ENCODE assay signal across 13 cellular contexts in the genomic region with DNA sequence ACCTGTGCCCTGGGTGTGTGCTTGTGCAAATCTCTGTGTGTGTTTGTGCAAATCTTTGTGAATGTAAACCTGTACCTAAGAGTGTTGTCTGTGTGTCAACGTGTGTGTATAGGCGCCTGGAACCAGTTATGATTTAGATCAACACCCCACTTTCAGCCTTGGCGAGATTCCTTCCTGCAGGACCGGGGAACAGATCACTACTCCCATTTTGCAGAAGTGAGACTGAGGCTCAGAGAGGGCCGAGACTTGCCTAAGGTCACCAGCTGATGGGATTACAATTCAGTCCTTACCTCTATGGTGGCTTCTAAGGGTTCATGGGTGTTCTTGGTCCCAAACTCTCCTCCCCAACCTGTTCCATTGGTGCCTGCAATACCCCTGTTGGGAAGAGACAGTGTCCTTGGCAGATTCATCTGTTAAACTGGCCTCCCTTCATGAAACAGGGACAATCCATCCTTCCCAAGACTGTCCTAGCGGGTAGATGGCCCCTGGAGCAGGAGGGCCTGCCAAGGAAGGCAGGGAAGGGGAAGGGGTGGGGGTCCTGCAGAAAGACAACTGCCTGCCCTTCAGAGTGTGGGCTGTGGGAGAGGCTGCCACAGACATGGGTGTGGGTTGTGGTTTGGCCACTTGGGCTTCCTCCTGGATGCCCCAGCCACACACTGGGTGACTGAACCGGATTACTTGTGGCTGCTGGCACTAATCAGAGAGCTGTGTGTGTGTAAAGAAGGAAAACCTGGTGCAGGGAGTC. TPM values are rescaled to one million over a fixed set of nuclear protein-coding genes. Genes with fewer than 3 reads are reported as not detected.
DNase-seq lines count a peak whose midpoint lies in the region; ATAC-seq lines count a peak whose summit lies in the region.
"Had no signal": no experiment of that assay in that cellular context is flagged by ENCODE, and none has a peak within 500 bp of the region (broad histone marks: within the 10 kb centered on the region; RNA-seq: fewer than 3 reads in every experiment).

No MANE protein-coding gene starts in this region.

- H3K27me3 Mint-ChIP-seq in activated CD4-positive, alpha-beta T cell treated with anti-CD3 and anti-CD28 coated beads, Interleukin-2, amount 10 ng/mL, durations not matched to agents 24 days and 14 days: no peaks in the 10 kb centered on the region
- H3K27me3 Mint-ChIP-seq in effector memory CD8-positive, alpha-beta T cell: no peaks in the 10 kb centered on the region

- intact Hi-C loops in activated CD4-positive, alpha-beta T cell treated with anti-CD3 and anti-CD28 coated beads, Interleukin-2, amount 10 ng/mL, durations not matched to agents 24 days and 14 days (cut with micrococcal nuclease): no loop called here
- intact Hi-C loops in sciatic nerve (cut with DNase I): no loop called here

- H3K36me3 Mint-ChIP-seq in activated CD4-positive, alpha-beta T cell treated with anti-CD3 and anti-CD28 coated beads, Interleukin-2, amount 10 ng/mL, durations not matched to agents 24 days and 14 days (ENCODE audit: low read depth): peaks cover 2% of the 10 kb centered on the region
- peaks cover 5% of the 10 kb centered on the region for H3K36me3 Mint-ChIP-seq in effector memory CD8-positive, alpha-beta T cell (ENCODE audit: insufficient read depth)

- peak; percentile 38 for ATAC-seq in effector memory CD8-positive, alpha-beta T cell (replicated peaks)
- no peak for ATAC-seq in sciatic nerve
- ATAC-seq in HG03457 (IDR thresholded peaks at IDR 0.05; ENCODE audit: unreplicated experiment): no peak
- ATAC-seq in HG03108 (IDR thresholded peaks at IDR 0.05; ENCODE audit: unreplicated experiment): no peak
- ATAC-seq: A549, foreskin keratinocyte had no signal

- H3K9me3 Mint-ChIP-seq in activated CD4-positive, alpha-beta T cell treated with anti-CD3 and anti-CD28 coated beads, Interleukin-2, amount 10 ng/mL, durations not matched to agents 24 days and 14 days: no peaks in the 10 kb centered on the region
- H3K9me3 Mint-ChIP-seq in effector memory CD8-positive, alpha-beta T cell: peaks cover 0 to 2% of the 10 kb centered on the region in 2 donors

- H3K27ac Mint-ChIP-seq in activated CD4-positive, alpha-beta T cell treated with anti-CD3 and anti-CD28 coated beads, Interleukin-2, amount 10 ng/mL, durations not matched to agents 24 days and 14 days: peak overlapping the region; percentile 22
- peak overlapping the region; percentile 83 to 95 for H3K27ac Mint-ChIP-seq in effector memory CD8-positive, alpha-beta T cell

- DNase-seq in activated CD4-positive, alpha-beta T cell treated with anti-CD3 and anti-CD28 coated beads, Interleukin-2, amount 10 ng/mL, durations not matched to agents 24 days and 14 days: no peak
- no peak for DNase-seq in activated CD4-positive, alpha-beta T cell treated with anti-CD3 and anti-CD28 coated beads for 48 hours
- peak; percentile 25 for DNase-seq in KBM-7
- no peak for DNase-seq in effector memory CD8-positive, alpha-beta T cell
- peak; percentile 43 for DNase-seq in sciatic nerve (ENCODE audit: low spot score)
- no peak for DNase-seq in cortex of kidney (lab: John Stamatoyannopoulos, UW)
- DNase-seq: DMS53, foreskin keratinocyte had no signal

- peaks cover 64% of the 10 kb centered on the region for H3K4me1 Mint-ChIP-seq in activated CD4-positive, alpha-beta T cell treated with anti-CD3 and anti-CD28 coated beads, Interleukin-2, amount 10 ng/mL, durations not matched to agents 24 days and 14 days
- peaks cover 47% of the 10 kb centered on the region in 2 donors for H3K4me1 Mint-ChIP-seq in effector memory CD8-positive, alpha-beta T cell (ENCODE audit: low read depth in 2 of 2)

- in situ Hi-C loops in KBM-7 (cut with MboI; ENCODE audit: low pct_unique_long_range_greater_than_20kb, low sequenced_read_pairs): no loop called here

- peak overlapping the region; percentile 81 for H3K4me3 Mint-ChIP-seq in activated CD4-positive, alpha-beta T cell treated with anti-CD3 and anti-CD28 coated beads, Interleukin-2, amount 10 ng/mL, durations not matched to agents 24 days and 14 days
- peak overlapping the region; percentile 71 to 83 for H3K4me3 Mint-ChIP-seq in effector memory CD8-positive, alpha-beta T cell

RNA-seq across cellular contexts. Expression of a gene that starts 6.9 kb away (rescaled TPM):
- total RNA-seq in activated CD4-positive, alpha-beta T cell treated with anti-CD3 and anti-CD28 coated beads, Interleukin-2, amount 10 ng/mL, durations not matched to agents 24 days and 14 days: 20.5 and 22.6 TPM in 2 replicates
- total RNA-seq in sciatic nerve: 28.2 TPM

RNA-seq across cellular contexts. Expression of a gene that starts 8.9 kb away (rescaled TPM):
- total RNA-seq in activated CD4-positive, alpha-beta T cell treated with anti-CD3 and anti-CD28 coated beads, Interleukin-2, amount 10 ng/mL, durations not matched to agents 24 days and 14 days: 6.1 and 6.3 TPM in 2 replicates
- total RNA-seq in sciatic nerve: 19.8 TPM

RNA-seq across cellular contexts. Expression of a gene that starts 15.6 kb away (rescaled TPM):
- not detected in 2 replicates for total RNA-seq in activated CD4-positive, alpha-beta T cell treated with anti-CD3 and anti-CD28 coated beads, Interleukin-2, amount 10 ng/mL, durations not matched to agents 24 days and 14 days
- 115 TPM for total RNA-seq in sciatic nerve
- total RNA-seq: foreskin keratinocyte, M059J, NCI-H460 had no signal

RNA-seq across cellular contexts. Expression of a gene that starts 39.6 kb away (rescaled TPM):
- total RNA-seq in activated CD4-positive, alpha-beta T cell treated with anti-CD3 and anti-CD28 coated beads, Interleukin-2, amount 10 ng/mL, durations not matched to agents 24 days and 14 days: 0.40 TPM in 1 of 2 replicates, not detected in the other
- 3.9 TPM for total RNA-seq in sciatic nerve

Comparison
In these comparisons a context has a peak if more than half of its experiments do, and no peak if none do; other contexts are left out.
1. DNase-seq: peak in KBM-7 (single experiment) and sciatic nerve (single experiment); none in activated CD4-positive, alpha-beta T cell treated with anti-CD3 and anti-CD28 coated beads, Interleukin-2, amount 10 ng/mL, durations not matched to agents 24 days and 14 days (single experiment), activated CD4-positive, alpha-beta T cell treated with anti-CD3 and anti-CD28 coated beads for 48 hours (single experiment), effector memory CD8-positive, alpha-beta T cell (0 of 3) and cortex of kidney (single experiment).
2. RNA of a gene that starts 15.6 kb away (total RNA-seq): 115 TPM in sciatic nerve (single experiment); not detected in activated CD4-positive, alpha-beta T cell treated with anti-CD3 and anti-CD28 coated beads, Interleukin-2, amount 10 ng/mL, durations not matched to agents 24 days and 14 days; every median in the first group is over 100 times any median in the second.